ENCODE assay signal across 2 cellular contexts in genomic region chr3:70298385-70298784, GRCh38.
TF ChIP-seq lines count a peak whose summit lies in the region.

No MANE protein-coding gene starts in this region.

TF ChIP-seq in SK-N-SH treated with all-trans-retinoic acid at 6 μM for 48 hours, 23 proteins besides CTCF, POLR2A, EP300 and RAD21 (continued from another document):
- TF ChIP-seq ISL1 (CRISPR knock-in tag; IDR thresholded peaks at IDR 0.05) (peak; percentile 87), PPARA (CRISPR knock-in tag; IDR thresholded peaks at IDR 0.05; ENCODE audit: borderline replicate concordance) (no peak), ZFP30 (CRISPR knock-in tag; IDR thresholded peaks at IDR 0.05) (no peak), PATZ1 (CRISPR knock-in tag; IDR thresholded peaks at IDR 0.05; ENCODE audit: borderline replicate concordance) (no peak), BACH2 (CRISPR knock-in tag; IDR thresholded peaks at IDR 0.05; ENCODE audit: borderline replicate concordance) (no peak), CREB5 (CRISPR knock-in tag; IDR thresholded peaks at IDR 0.05; ENCODE audit: low read depth) (peak; percentile 68; the same call in 1 of the 2 replicates), RARB (CRISPR knock-in tag; IDR thresholded peaks at IDR 0.05) (no peak), TCF4 (CRISPR knock-in tag; IDR thresholded peaks at IDR 0.05; ENCODE audit: borderline replicate concordance) (peak; percentile 12; the same call in 1 of the 2 replicates), CSDC2 (CRISPR knock-in tag; IDR thresholded peaks at IDR 0.05) (no peak), ZNF565 (CRISPR knock-in tag; conservative IDR thresholded peaks at IDR 0.05; ENCODE audit: low read depth) (no peak), GLIS3 (CRISPR knock-in tag; IDR thresholded peaks at IDR 0.05) (no peak), ARNTL (CRISPR knock-in tag; IDR thresholded peaks at IDR 0.05; ENCODE audit: borderline replicate concordance, low read depth) (no peak), ESRRG (CRISPR knock-in tag; IDR thresholded peaks at IDR 0.05) (no peak), POU6F1 (CRISPR knock-in tag; IDR thresholded peaks at IDR 0.05; ENCODE audit: borderline replicate concordance, low read depth) (no peak), CSRNP3 (CRISPR knock-in tag; IDR thresholded peaks at IDR 0.05) (no peak), ZNF8 (CRISPR knock-in tag; IDR thresholded peaks at IDR 0.05) (no peak), ZNF70 (CRISPR knock-in tag; IDR thresholded peaks at IDR 0.05) (no peak)

TF ChIP-seq in SK-N-SH, 30 proteins besides CTCF, POLR2A, EP300 and RAD21 (continued from another document):
- TF ChIP-seq USF2 (IDR thresholded peaks at IDR 0.05; ENCODE audit: borderline replicate concordance, low read depth, low read length), result no peak
